1 cellular context compared by ENCODE assay signal in genomic region chr22:24230911-24231656, GRCh38.
TF ChIP-seq lines count a peak whose summit lies in the region.

No MANE protein-coding gene starts in this region.

TF ChIP-seq in IMR-90, 13 proteins besides CTCF, POLR2A, EP300 and RAD21:
- TF ChIP-seq CEBPB (IDR thresholded peaks at IDR 0.05; ENCODE audit: low read depth, low read length) (no peak), SMC3 (IDR thresholded peaks at IDR 0.05; ENCODE audit: low read depth, low read length) (no peak), MAFK (IDR thresholded peaks at IDR 0.05; ENCODE audit: low read depth, low read length) (no peak), MAZ (IDR thresholded peaks at IDR 0.05; ENCODE audit: borderline replicate concordance, low read depth, low read length) (no peak), BHLHE40 (IDR thresholded peaks at IDR 0.05; ENCODE audit: low read depth, low read length) (no peak), CHD1 (IDR thresholded peaks at IDR 0.05; ENCODE audit: low read depth, low read length) (no peak), NFE2L2 (IDR thresholded peaks at IDR 0.05; ENCODE audit: low read depth, low read length) (no peak), FOS (IDR thresholded peaks at IDR 0.05; ENCODE audit: low read depth, low read length) (no peak), ELK1 (IDR thresholded peaks at IDR 0.05; ENCODE audit: borderline replicate concordance, low read depth, low read length) (no peak), RFX5 (IDR thresholded peaks at IDR 0.05; ENCODE audit: low read depth, low read length) (no peak), RCOR1 (IDR thresholded peaks at IDR 0.05; ENCODE audit: insufficient replicate concordance, low read length) (no peak), MXI1 (IDR thresholded peaks at IDR 0.05; ENCODE audit: borderline replicate concordance, low read depth, low read length) (no peak)
- TF ChIP-seq, protein P1, sequence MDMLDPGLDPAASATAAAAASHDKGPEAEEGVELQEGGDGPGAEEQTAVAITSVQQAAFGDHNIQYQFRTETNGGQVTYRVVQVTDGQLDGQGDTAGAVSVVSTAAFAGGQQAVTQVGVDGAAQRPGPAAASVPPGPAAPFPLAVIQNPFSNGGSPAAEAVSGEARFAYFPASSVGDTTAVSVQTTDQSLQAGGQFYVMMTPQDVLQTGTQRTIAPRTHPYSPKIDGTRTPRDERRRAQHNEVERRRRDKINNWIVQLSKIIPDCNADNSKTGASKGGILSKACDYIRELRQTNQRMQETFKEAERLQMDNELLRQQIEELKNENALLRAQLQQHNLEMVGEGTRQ (IDR thresholded peaks at IDR 0.05; ENCODE audit: low read depth, low read length) = no peak
